In genomic region chr11:112343368-112344039, GRCh38 we compare ENCODE assay signal across 13 cellular contexts.
DNase-seq lines count a peak whose midpoint lies in the region; ATAC-seq, FAIRE-seq and TF ChIP-seq lines count a peak whose summit lies in the region.
"Had no signal": no experiment of that assay in that cellular context is flagged by ENCODE, and none has a peak within 500 bp of the region (broad histone marks: within the 10 kb centered on the region; RNA-seq: fewer than 3 reads in every experiment).

No MANE protein-coding gene starts in this region.

- H3K23me2 ChIP-seq in H1 (ENCODE audit: low read depth, low read length) = no peaks in the 10 kb centered on the region

- no peak overlapping the region for H3K4me3 ChIP-seq in H1 (ENCODE audit: extremely low read depth in 1 of 4, insufficient read depth in 2 of 4, low read depth in 3 of 4, low read length in 4 of 4)
- H3K4me3 ChIP-seq: SK-N-MC, thyroid gland had no signal

- H3K56ac ChIP-seq in H1 (replicated peaks; ENCODE audit: insufficient read length, low read depth, low read length) = no peak overlapping the region

- no peak overlapping the region for H4K91ac ChIP-seq in H1 (replicated peaks; ENCODE audit: insufficient read length, low read length)

- H3K9ac ChIP-seq in H1 (replicated peaks in 1 of 4; ENCODE audit: extremely low read depth in 1 of 4, low read depth in 3 of 4, low read length in 3 of 4) = no peak overlapping the region

- H3K36me3 ChIP-seq in H1 (ENCODE audit: control insufficient read depth in 2 of 4, insufficient read depth in 4 of 4, low read length in 3 of 4) = no peaks in the 10 kb centered on the region
- H3K36me3 ChIP-seq: thyroid gland had no signal

- H2BK12ac ChIP-seq in H1 (ENCODE audit: low read depth, low read length) = no peak overlapping the region

- no peak for TF ChIP-seq EP300 in H1 (IDR thresholded peaks at IDR 0.05; ENCODE audit: borderline replicate concordance in 1 of 2, low read depth in 2 of 2, low read length in 2 of 2)

- no peak overlapping the region for H2BK20ac ChIP-seq in H1 (ENCODE audit: low read length)

- no peak overlapping the region for H2BK5ac ChIP-seq in H1 (ENCODE audit: low read depth, low read length)

- no peak overlapping the region for H2AFZ ChIP-seq in H1 (ENCODE audit: low read length)

- H3K9me3 Mint-ChIP-seq in activated CD8-positive, alpha-beta T cell treated with anti-CD3 and anti-CD28 coated beads for 36 hours = no peaks in the 10 kb centered on the region
- H3K9me3 Mint-ChIP-seq: activated naive CD8-positive, alpha-beta T cell treated with anti-CD3 and anti-CD28 coated beads, Interleukin-2, amount 10 ng/mL, durations not matched to agents 7 days and 5 days had no signal

- intact Hi-C loops in activated CD8-positive, alpha-beta T cell treated with anti-CD3 and anti-CD28 coated beads for 36 hours (cut with micrococcal nuclease) = no loop called here

- no peak overlapping the region for H3K27ac ChIP-seq in H1 (ENCODE audit: low read depth, low read length)
- H3K27ac ChIP-seq in foreskin keratinocyte = no peak overlapping the region
- H3K27ac ChIP-seq: SK-N-MC, thyroid gland had no signal

- no peak for TF ChIP-seq POLR2A in H1 (IDR thresholded peaks at IDR 0.05; ENCODE audit: control extremely low read depth in 1 of 2, low read depth in 2 of 2, low read length in 2 of 2)

- POLR2A ChIA-PET in H1 (lab: Charles Lee; ENCODE audit: partially characterized antibody) = no interaction called here
- POLR2A ChIA-PET in activated CD8-positive, alpha-beta T cell treated with anti-CD3 and anti-CD28 coated beads for 36 hours (lab: Charles Lee) = no interaction called here

- H3K23ac ChIP-seq in H1 (ENCODE audit: insufficient read length) = no peak overlapping the region

- DNase-seq in NCI-H1092 (lab: John Stamatoyannopoulos, UW) (peak; percentile 22), NCI-H748 treated with DMSO at 0.1 percent for 48 hours (lab: John Stamatoyannopoulos, UW) (peak; percentile 23), H1 (ENCODE audit: low read depth in 1 of 2, low spot score in 2 of 2) (no peak), pulmonary artery endothelial cell (ENCODE audit: low read depth, low spot score) (peak; percentile 20), foreskin keratinocyte (no peak)
- DNase-seq in activated CD8-positive, alpha-beta T cell treated with anti-CD3 and anti-CD28 coated beads for 36 hours = no peak
- DNase-seq: activated naive CD8-positive, alpha-beta T cell treated with anti-CD3 and anti-CD28 coated beads, Interleukin-2, amount 10 ng/mL, durations not matched to agents 7 days and 5 days; left cardiac atrium; stimulated activated CD4-positive, alpha-beta T cell treated with anti-CD3 and anti-CD28 coated beads, Interleukin-12 subunit alpha, Interleukin-12 subunit beta, amount 100 ng/mL, for 4 hours; thyroid gland had no signal

- CTCF ChIA-PET in H1 (lab: Charles Lee; ENCODE audit: partially characterized antibody) = no interaction called here
- CTCF ChIA-PET in activated CD8-positive, alpha-beta T cell treated with anti-CD3 and anti-CD28 coated beads for 36 hours (lab: Charles Lee) = no interaction called here

- no peaks in the 10 kb centered on the region for H3K79me2 ChIP-seq in H1 (ENCODE audit: control insufficient read depth in 1 of 2, insufficient read depth in 2 of 2, low read length in 2 of 2)

- ATAC-seq in HG03045 (IDR thresholded peaks at IDR 0.05; ENCODE audit: unreplicated experiment) (no peak), foreskin keratinocyte (no peak)
- no peak for ATAC-seq in activated CD8-positive, alpha-beta T cell treated with anti-CD3 and anti-CD28 coated beads for 36 hours
- ATAC-seq: left cardiac atrium had no signal

- H3K4me1 Mint-ChIP-seq in activated CD8-positive, alpha-beta T cell treated with anti-CD3 and anti-CD28 coated beads for 36 hours (ENCODE audit: low read depth) = peaks cover under 1% of the 10 kb centered on the region

- H2BK120ac ChIP-seq in H1 (replicated peaks; ENCODE audit: low read depth, low read length) = no peak overlapping the region

- no peak overlapping the region for H3K27ac Mint-ChIP-seq in activated CD8-positive, alpha-beta T cell treated with anti-CD3 and anti-CD28 coated beads for 36 hours
- H3K27ac Mint-ChIP-seq: activated naive CD8-positive, alpha-beta T cell treated with anti-CD3 and anti-CD28 coated beads, Interleukin-2, amount 10 ng/mL, durations not matched to agents 7 days and 5 days had no signal

- FAIRE-seq in H1 (lab: Jason Lieb, UNC) = no peak

- H3K4me3 Mint-ChIP-seq in activated CD8-positive, alpha-beta T cell treated with anti-CD3 and anti-CD28 coated beads for 36 hours = no peak overlapping the region
- H3K4me3 Mint-ChIP-seq: activated naive CD8-positive, alpha-beta T cell treated with anti-CD3 and anti-CD28 coated beads, Interleukin-2, amount 10 ng/mL, durations not matched to agents 7 days and 5 days had no signal

- no peaks in the 10 kb centered on the region for H3K9me3 ChIP-seq in H1 (ENCODE audit: insufficient read depth in 2 of 2, low read depth in 1 of 2, low read length in 1 of 2)
- H3K9me3 ChIP-seq: Caco-2, thyroid gland had no signal

- no peak overlapping the region for H3K4me2 ChIP-seq in H1 (ENCODE audit: insufficient read depth in 1 of 2, low read depth in 2 of 2, low read length in 2 of 2)

- no peak overlapping the region for H3K4ac ChIP-seq in H1 (replicated peaks; ENCODE audit: insufficient read length, low read depth, low read length)

- H3K14ac ChIP-seq in H1 (ENCODE audit: insufficient read length) = no peak overlapping the region

- peaks cover 0 to 8% (median 6%) of the 10 kb centered on the region in 4 experiments; a peak in 3 of 7 replicates for H3K4me1 ChIP-seq in H1 (replicated peaks in 1 of 4; ENCODE audit: control insufficient read depth in 3 of 4, insufficient read depth in 4 of 4, low read length in 3 of 4)
- H3K4me1 ChIP-seq in foreskin keratinocyte = no peaks in the 10 kb centered on the region
- H3K4me1 ChIP-seq: Caco-2 had no signal

- no peak for TF ChIP-seq CTCF in H1 (IDR thresholded peaks at IDR 0.05; ENCODE audit: control extremely low read depth in 1 of 3, insufficient read depth in 1 of 3, low read depth in 1 of 3, low read length in 3 of 3)
- TF ChIP-seq CTCF in activated CD8-positive, alpha-beta T cell treated with anti-CD3 and anti-CD28 coated beads for 36 hours (IDR thresholded peaks at IDR 0.05) = no peak
- TF ChIP-seq CTCF in foreskin keratinocyte (conservative IDR thresholded peaks at IDR 0.05) = no peak

- H2BK15ac ChIP-seq in H1 (ENCODE audit: low read length) = no peak overlapping the region

- WGBS in H1 (ENCODE audit: extremely low coverage in 1 of 2, insufficient coverage in 1 of 2, insufficient read length in 1 of 2, insufficient replicate concordance in 2 of 2, low coverage in 1 of 2, low lambda C conversion rate in 2 of 2, missing lambda C conversion rate in 1 of 2), 2 experiments = 89% methylated on average over 6 of the region's 6 CpGs; no CpG with 5 or more reads in 1 of the 2 experiments

- no peak overlapping the region for H4K5ac ChIP-seq in H1 (ENCODE audit: insufficient read length, low read depth, low read length)

- H4K8ac ChIP-seq in H1 (ENCODE audit: extremely low read depth, insufficient read depth, low read length) = peak overlapping the region; percentile 36; the same call in 1 of the 2 replicates

- H4K20me1 ChIP-seq in H1 (replicated peaks in 1 of 2; ENCODE audit: control insufficient read depth in 1 of 2, insufficient read depth in 2 of 2, low read length in 2 of 2) = no peaks in the 10 kb centered on the region

- H3K27me3 Mint-ChIP-seq in activated CD8-positive, alpha-beta T cell treated with anti-CD3 and anti-CD28 coated beads for 36 hours = no peaks in the 10 kb centered on the region

- H2AK5ac ChIP-seq in H1 (ENCODE audit: low read depth, low read length) = no peak overlapping the region

- no peaks in the 10 kb centered on the region for H3K27me3 ChIP-seq in H1 (replicated peaks in 1 of 4; ENCODE audit: control insufficient read depth in 3 of 4, extremely low read depth in 1 of 4, insufficient read depth in 3 of 4, low read length in 3 of 4)
- peaks cover 3% of the 10 kb centered on the region for H3K27me3 ChIP-seq in foreskin keratinocyte
- H3K27me3 ChIP-seq: thyroid gland had no signal

- no peak overlapping the region for H3K18ac ChIP-seq in H1 (ENCODE audit: extremely low read depth, low read length)

- no peak for TF ChIP-seq RAD21 in H1 (IDR thresholded peaks at IDR 0.05 in 1 of 2, conservative IDR thresholded peaks at IDR 0.05 in 1 of 2; ENCODE audit: low read depth in 2 of 2, low read length in 2 of 2)

- no peaks in the 10 kb centered on the region for H3K36me3 Mint-ChIP-seq in activated CD8-positive, alpha-beta T cell treated with anti-CD3 and anti-CD28 coated beads for 36 hours (ENCODE audit: low read depth)
- H3K36me3 Mint-ChIP-seq: activated naive CD8-positive, alpha-beta T cell treated with anti-CD3 and anti-CD28 coated beads, Interleukin-2, amount 10 ng/mL, durations not matched to agents 7 days and 5 days had no signal

- no peaks in the 10 kb centered on the region for H3K79me1 ChIP-seq in H1 (ENCODE audit: low read depth, low read length)

TF ChIP-seq in H1, 55 proteins besides CTCF, POLR2A, EP300 and RAD21 (continues in another document):
- TF ChIP-seq EGR1 (IDR thresholded peaks at IDR 0.05; ENCODE audit: borderline replicate concordance, low read depth, low read length) (no peak), ATF3 (IDR thresholded peaks at IDR 0.05; ENCODE audit: insufficient read depth, low read depth, low read length) (no peak), HDAC6 (IDR thresholded peaks at IDR 0.05; ENCODE audit: low read depth, low read length) (no peak), CHD1 (IDR thresholded peaks at IDR 0.05; ENCODE audit: low read depth, low read length) (no peak), E2F6 (IDR thresholded peaks at IDR 0.05) (no peak), RFX5 (IDR thresholded peaks at IDR 0.05; ENCODE audit: borderline replicate concordance, low read depth, low read length) (no peak), FOSL1 (IDR thresholded peaks at IDR 0.05; ENCODE audit: insufficient read depth, low read depth, low read length) (no peak), HDAC2 (IDR thresholded peaks at IDR 0.05; ENCODE audit: borderline replicate concordance in 1 of 2, low read depth in 2 of 2, low read length in 2 of 2) (no peak), KDM5A (IDR thresholded peaks at IDR 0.05; ENCODE audit: low read length) (no peak), RBBP5 (IDR thresholded peaks at IDR 0.05; ENCODE audit: borderline replicate concordance, low read depth, low read length) (no peak), SIRT6 (IDR thresholded peaks at IDR 0.05; ENCODE audit: low read length) (no peak), TBP (IDR thresholded peaks at IDR 0.05; ENCODE audit: low read depth, low read length) (no peak)

Comparison
In these comparisons a context has a peak if more than half of its experiments do, and no peak if none do; other contexts are left out.
1. DNase-seq: peak in NCI-H1092 (single experiment), NCI-H748 treated with DMSO at 0.1 percent for 48 hours (single experiment) and pulmonary artery endothelial cell (single experiment); none in H1 (0 of 2), activated CD8-positive, alpha-beta T cell treated with anti-CD3 and anti-CD28 coated beads for 36 hours (single experiment) and foreskin keratinocyte (0 of 2).